In the genomic region with DNA sequence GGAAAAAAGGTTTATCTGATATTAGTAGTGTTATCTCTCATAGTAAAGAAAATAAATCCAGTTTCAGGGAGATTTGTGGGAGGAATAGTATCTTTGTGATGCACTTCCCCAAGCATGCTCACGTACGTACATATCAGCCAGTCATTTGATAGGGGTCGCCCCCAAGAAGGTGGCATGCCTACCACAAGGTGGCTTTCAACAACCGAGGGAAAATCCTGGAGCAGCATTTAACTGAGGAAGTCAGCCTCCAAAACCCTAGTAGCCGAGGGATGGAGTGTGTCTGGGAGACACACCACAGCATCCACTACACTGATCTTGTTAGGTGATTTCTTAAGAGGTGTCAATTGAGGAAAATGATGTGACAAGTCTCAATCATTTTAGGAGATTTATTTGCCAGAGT, we compare ENCODE assay signal across 2 cellular contexts.
TF ChIP-seq lines count a peak whose summit lies in the region.

No MANE protein-coding gene starts in this region.

TF ChIP-seq in HCT116, 20 proteins besides CTCF, POLR2A, EP300 and RAD21:
- 0 out of 2 replicates have a peak, but pooled peaks have one; percentile 13 for TF ChIP-seq MAX (IDR thresholded peaks at IDR 0.05)
- peak; percentile 71; the same call in 1 of the 2 replicates for TF ChIP-seq CBX3 (IDR thresholded peaks at IDR 0.05; ENCODE audit: low read depth)
- TF ChIP-seq YY1 (IDR thresholded peaks at IDR 0.05; ENCODE audit: extremely low read depth, insufficient replicate concordance, low read depth, low read length): no peak

TF ChIP-seq in WTC11, 78 proteins besides CTCF, POLR2A, EP300 and RAD21:
- TF ChIP-seq, protein P1, sequence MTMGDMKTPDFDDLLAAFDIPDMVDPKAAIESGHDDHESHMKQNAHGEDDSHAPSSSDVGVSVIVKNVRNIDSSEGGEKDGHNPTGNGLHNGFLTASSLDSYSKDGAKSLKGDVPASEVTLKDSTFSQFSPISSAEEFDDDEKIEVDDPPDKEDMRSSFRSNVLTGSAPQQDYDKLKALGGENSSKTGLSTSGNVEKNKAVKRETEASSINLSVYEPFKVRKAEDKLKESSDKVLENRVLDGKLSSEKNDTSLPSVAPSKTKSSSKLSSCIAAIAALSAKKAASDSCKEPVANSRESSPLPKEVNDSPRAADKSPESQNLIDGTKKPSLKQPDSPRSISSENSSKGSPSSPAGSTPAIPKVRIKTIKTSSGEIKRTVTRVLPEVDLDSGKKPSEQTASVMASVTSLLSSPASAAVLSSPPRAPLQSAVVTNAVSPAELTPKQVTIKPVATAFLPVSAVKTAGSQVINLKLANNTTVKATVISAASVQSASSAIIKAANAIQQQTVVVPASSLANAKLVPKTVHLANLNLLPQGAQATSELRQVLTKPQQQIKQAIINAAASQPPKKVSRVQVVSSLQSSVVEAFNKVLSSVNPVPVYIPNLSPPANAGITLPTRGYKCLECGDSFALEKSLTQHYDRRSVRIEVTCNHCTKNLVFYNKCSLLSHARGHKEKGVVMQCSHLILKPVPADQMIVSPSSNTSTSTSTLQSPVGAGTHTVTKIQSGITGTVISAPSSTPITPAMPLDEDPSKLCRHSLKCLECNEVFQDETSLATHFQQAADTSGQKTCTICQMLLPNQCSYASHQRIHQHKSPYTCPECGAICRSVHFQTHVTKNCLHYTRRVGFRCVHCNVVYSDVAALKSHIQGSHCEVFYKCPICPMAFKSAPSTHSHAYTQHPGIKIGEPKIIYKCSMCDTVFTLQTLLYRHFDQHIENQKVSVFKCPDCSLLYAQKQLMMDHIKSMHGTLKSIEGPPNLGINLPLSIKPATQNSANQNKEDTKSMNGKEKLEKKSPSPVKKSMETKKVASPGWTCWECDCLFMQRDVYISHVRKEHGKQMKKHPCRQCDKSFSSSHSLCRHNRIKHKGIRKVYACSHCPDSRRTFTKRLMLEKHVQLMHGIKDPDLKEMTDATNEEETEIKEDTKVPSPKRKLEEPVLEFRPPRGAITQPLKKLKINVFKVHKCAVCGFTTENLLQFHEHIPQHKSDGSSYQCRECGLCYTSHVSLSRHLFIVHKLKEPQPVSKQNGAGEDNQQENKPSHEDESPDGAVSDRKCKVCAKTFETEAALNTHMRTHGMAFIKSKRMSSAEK (CRISPR knock-in tag; IDR thresholded peaks at IDR 0.05; ENCODE audit: borderline replicate concordance): no peak
- TF ChIP-seq SOX15 (CRISPR knock-in tag; IDR thresholded peaks at IDR 0.05): no peak
- no peak for TF ChIP-seq ATF6 (CRISPR knock-in tag; IDR thresholded peaks at IDR 0.05)
- peak; percentile 85; the same call in 1 of the 2 replicates for TF ChIP-seq TEAD1 (CRISPR knock-in tag; IDR thresholded peaks at IDR 0.05)
TF ChIP-seq in WTC11: peak in this region for 1.
